ENCODE assay signal across 15 cellular contexts in genomic region chr2:237257471-237257951, GRCh38.
DNase-seq lines count a peak whose midpoint lies in the region; ATAC-seq, FAIRE-seq and TF ChIP-seq lines count a peak whose summit lies in the region.
"Had no signal": no experiment of that assay in that cellular context is flagged by ENCODE, and none has a peak within 500 bp of the region (broad histone marks: within the 10 kb centered on the region; RNA-seq: fewer than 3 reads in every experiment).

No MANE protein-coding gene starts in this region.

- H3K27ac Mint-ChIP-seq in activated T-helper 2 cell treated with anti-CD3 and anti-CD28 coated beads, Interferon-gamma antibody, Interleukin-2, Interleukin-4, amounts not matched to agents 10 μg/mL and 5 μg/mL and 100 μg/mL, durations not matched to agents 14 hours and 24 hours and 36 hours, result no peak overlapping the region
- H3K27ac Mint-ChIP-seq: CD4-positive, CD25-positive, alpha-beta regulatory T cell; stimulated activated naive CD8-positive, alpha-beta T cell treated with anti-CD3 and anti-CD28 coated beads, Interleukin-15, Interleukin-2, amounts not matched to agents 100 ng/mL and 50 ng/mL, for 24 hours had no signal

- no peaks in the 10 kb centered on the region for H3K36me3 Mint-ChIP-seq in activated T-helper 2 cell treated with anti-CD3 and anti-CD28 coated beads, Interferon-gamma antibody, Interleukin-2, Interleukin-4, amounts not matched to agents 10 μg/mL and 5 μg/mL and 100 μg/mL, durations not matched to agents 14 hours and 24 hours and 36 hours (ENCODE audit: low read depth)
- H3K36me3 Mint-ChIP-seq: CD4-positive, CD25-positive, alpha-beta regulatory T cell had no signal

- H3K27me3 ChIP-seq in left ventricle myocardium inferior (ENCODE audit: low read depth), result no peaks in the 10 kb centered on the region
- H3K27me3 ChIP-seq in stomach, result no peaks in the 10 kb centered on the region
- H3K27me3 ChIP-seq: adrenal gland had no signal

- H3K9me3 ChIP-seq in left ventricle myocardium inferior (replicated peaks) (no peaks in the 10 kb centered on the region), stomach (no peaks in the 10 kb centered on the region)
- H3K9me3 ChIP-seq: adrenal gland had no signal

- H3K4me1 ChIP-seq in left ventricle myocardium inferior, result peaks cover 19% of the 10 kb centered on the region
- peaks cover 0 to 29% (median 9%) of the 10 kb centered on the region in 4 donors for H3K4me1 ChIP-seq in stomach

- intact Hi-C loops in left ventricle myocardium inferior (cut with micrococcal nuclease) (no loop called here), stomach (cut with DNase I; ENCODE audit: low total_unique reads) (no loop called here)
- intact Hi-C loops in activated T-helper 2 cell treated with anti-CD3 and anti-CD28 coated beads, Interferon-gamma antibody, Interleukin-2, Interleukin-4, amounts not matched to agents 10 μg/mL and 5 μg/mL and 100 μg/mL, durations not matched to agents 14 hours and 24 hours and 36 hours (cut with micrococcal nuclease), result no loop called here

- H3K9me3 Mint-ChIP-seq in activated T-helper 2 cell treated with anti-CD3 and anti-CD28 coated beads, Interferon-gamma antibody, Interleukin-2, Interleukin-4, amounts not matched to agents 10 μg/mL and 5 μg/mL and 100 μg/mL, durations not matched to agents 14 hours and 24 hours and 36 hours, result no peaks in the 10 kb centered on the region
- H3K9me3 Mint-ChIP-seq: stimulated activated naive CD8-positive, alpha-beta T cell treated with anti-CD3 and anti-CD28 coated beads, Interleukin-15, Interleukin-2, amounts not matched to agents 100 ng/mL and 50 ng/mL, for 24 hours had no signal

- peak overlapping the region; percentile 69 for H3K27ac ChIP-seq in left ventricle myocardium inferior (replicated peaks)
- peak overlapping the region in 4 of 5 donors; percentile 2 to 70 (median 58) for H3K27ac ChIP-seq in stomach
- H3K27ac ChIP-seq: epithelial cell of prostate had no signal

- no peak for TF ChIP-seq CTCF in astrocyte of the spinal cord (IDR thresholded peaks at IDR 0.05; ENCODE audit: low read depth, low read length)
- no peak for TF ChIP-seq CTCF in left ventricle myocardium inferior (IDR thresholded peaks at IDR 0.05; ENCODE audit: borderline replicate concordance)
- no peak for TF ChIP-seq CTCF in stomach (IDR thresholded peaks at IDR 0.05)

- in situ Hi-C loops in astrocyte of the spinal cord (cut with HindIII; ENCODE audit: low sequenced_read_pairs), result no loop called here

- no peak for FAIRE-seq in urothelium cell line (lab: Jason Lieb, UNC)

- no peak for TF ChIP-seq EP300 in stomach (IDR thresholded peaks at IDR 0.05)

- H3K4me1 Mint-ChIP-seq in activated T-helper 2 cell treated with anti-CD3 and anti-CD28 coated beads, Interferon-gamma antibody, Interleukin-2, Interleukin-4, amounts not matched to agents 10 μg/mL and 5 μg/mL and 100 μg/mL, durations not matched to agents 14 hours and 24 hours and 36 hours (ENCODE audit: low read depth), result peaks cover 4% of the 10 kb centered on the region
- H3K4me1 Mint-ChIP-seq: CD4-positive, CD25-positive, alpha-beta regulatory T cell had no signal

- WGBS in stomach, 5 donors, result 46 to 63% (median 61%) methylated on average over 10 of the region's 10 CpGs

- DNase-seq in EL (peak; percentile 37), astrocyte of the spinal cord (ENCODE audit: low read depth, low spot score) (peak; percentile 29), left ventricle myocardium inferior (peak; percentile 35), stomach (no peak), urothelium cell line (ENCODE audit: low spot score) (no peak), activated T-cell treated with anti-CD3 and anti-CD28 coated beads for 4 hours (no peak)
- no peak for DNase-seq in activated T-helper 2 cell treated with anti-CD3 and anti-CD28 coated beads, Interferon-gamma antibody, Interleukin-2, Interleukin-4, amounts not matched to agents 10 μg/mL and 5 μg/mL and 100 μg/mL, durations not matched to agents 14 hours and 24 hours and 36 hours (ENCODE audit: low spot score)
- DNase-seq: activated CD8-positive, alpha-beta memory T cell treated with anti-CD3 and anti-CD28 coated beads, Interleukin-2, amount 50 U/mL, for 4 hours; adrenal gland; CD4-positive, CD25-positive, alpha-beta regulatory T cell; NCI-H1930; stimulated activated CD4-positive, alpha-beta T cell treated with anti-CD3 and anti-CD28 coated beads, Interleukin-2, amount 100 ng/mL, for 48 hours had no signal

- H3K36me3 ChIP-seq in left ventricle myocardium inferior (no peaks in the 10 kb centered on the region), stomach (no peaks in the 10 kb centered on the region)
- H3K36me3 ChIP-seq: adrenal gland had no signal

- no peak for ATAC-seq in GM21390 (IDR thresholded peaks at IDR 0.05; ENCODE audit: unreplicated experiment)

- no peak overlapping the region for H3K4me3 Mint-ChIP-seq in activated T-helper 2 cell treated with anti-CD3 and anti-CD28 coated beads, Interferon-gamma antibody, Interleukin-2, Interleukin-4, amounts not matched to agents 10 μg/mL and 5 μg/mL and 100 μg/mL, durations not matched to agents 14 hours and 24 hours and 36 hours (ENCODE audit: low read depth)
- H3K4me3 Mint-ChIP-seq: CD4-positive, CD25-positive, alpha-beta regulatory T cell; stimulated activated naive CD8-positive, alpha-beta T cell treated with anti-CD3 and anti-CD28 coated beads, Interleukin-15, Interleukin-2, amounts not matched to agents 100 ng/mL and 50 ng/mL, for 24 hours had no signal

- TF ChIP-seq POLR2A in stomach (IDR thresholded peaks at IDR 0.05), result no peak

- no peak overlapping the region for H3K4me3 ChIP-seq in astrocyte of the spinal cord (ENCODE audit: low read depth, low read length)
- no peak overlapping the region for H3K4me3 ChIP-seq in left ventricle myocardium inferior
- H3K4me3 ChIP-seq in stomach, result no peak overlapping the region
- H3K4me3 ChIP-seq: adrenal gland had no signal

- H3K27me3 Mint-ChIP-seq in activated T-helper 2 cell treated with anti-CD3 and anti-CD28 coated beads, Interferon-gamma antibody, Interleukin-2, Interleukin-4, amounts not matched to agents 10 μg/mL and 5 μg/mL and 100 μg/mL, durations not matched to agents 14 hours and 24 hours and 36 hours (ENCODE audit: low read depth), result peaks cover 12% of the 10 kb centered on the region

Comparison
In these comparisons a context has a peak if more than half of its experiments do, and no peak if none do; other contexts are left out.
1. DNase-seq: peak in EL (single experiment), astrocyte of the spinal cord (single experiment) and left ventricle myocardium inferior (single experiment); none in stomach (single experiment), activated T-helper 2 cell treated with anti-CD3 and anti-CD28 coated beads, Interferon-gamma antibody, Interleukin-2, Interleukin-4, amounts not matched to agents 10 μg/mL and 5 μg/mL and 100 μg/mL, durations not matched to agents 14 hours and 24 hours and 36 hours (single experiment), urothelium cell line (single experiment) and activated T-cell treated with anti-CD3 and anti-CD28 coated beads for 4 hours (single experiment).